In the genomic region with DNA sequence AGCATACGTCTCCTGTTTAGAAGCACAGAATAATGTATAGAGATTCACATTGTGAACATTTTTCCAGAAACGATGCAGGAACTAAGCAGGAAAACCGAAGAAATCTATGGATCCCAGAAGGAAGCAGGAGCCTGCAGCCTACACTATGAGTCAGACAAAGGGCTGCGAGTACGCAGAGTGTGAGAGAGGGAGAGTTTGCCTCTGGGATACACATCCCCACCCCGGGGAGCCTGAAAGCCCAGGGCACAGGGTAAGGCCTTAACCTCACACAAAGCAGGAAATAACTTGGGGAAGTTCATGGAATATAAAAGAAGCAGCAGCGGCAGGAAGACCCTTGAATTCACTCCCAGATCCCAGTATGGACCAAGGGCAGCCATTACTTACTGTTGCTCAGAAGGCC, we compare ENCODE assay signal across 21 cellular contexts.
"Had no signal": no experiment of that assay in that cellular context is flagged by ENCODE, and none has a peak within 500 bp of the region (broad histone marks: within the 10 kb centered on the region; RNA-seq: fewer than 3 reads in every experiment).

No MANE protein-coding gene starts in this region.

- H3K27ac Mint-ChIP-seq: activated CD4-positive, alpha-beta memory T cell treated with anti-CD3 and anti-CD28 coated beads for 36 hours; activated CD4-positive, alpha-beta T cell treated with anti-CD3 and anti-CD28 coated beads, Interleukin-2, amount 10 ng/mL, durations not matched to agents 7 days and 5 days; activated naive CD4-positive, alpha-beta T cell treated with anti-CD3 and anti-CD28 coated beads, Interleukin-2, amount 50 U/mL, for 72 hours; T-helper 17 cell had no signal

- H3K36me3 Mint-ChIP-seq: activated CD4-positive, alpha-beta memory T cell treated with anti-CD3 and anti-CD28 coated beads for 36 hours; activated naive CD4-positive, alpha-beta T cell treated with anti-CD3 and anti-CD28 coated beads, Interleukin-2, amount 50 U/mL, for 72 hours had no signal

- H3K36me3 ChIP-seq: brain microvascular endothelial cell, cardiac muscle cell had no signal

- H3K27me3 Mint-ChIP-seq: activated CD4-positive, alpha-beta memory T cell treated with anti-CD3 and anti-CD28 coated beads for 36 hours; activated CD4-positive, alpha-beta T cell treated with anti-CD3 and anti-CD28 coated beads, Interleukin-2, amount 10 ng/mL, durations not matched to agents 7 days and 5 days; T-helper 17 cell had no signal

- DNase-seq: activated CD4-positive, alpha-beta memory T cell treated with anti-CD3 and anti-CD28 coated beads for 36 hours; activated CD4-positive, alpha-beta T cell treated with anti-CD3 and anti-CD28 coated beads, Interleukin-2, amount 10 ng/mL, durations not matched to agents 7 days and 5 days; activated CD4-positive, CD25-positive, alpha-beta regulatory T cell; activated CD8-positive, alpha-beta memory T cell treated with anti-CD3 and anti-CD28 coated beads for 24 hours; activated effector memory CD4-positive, alpha-beta T cell treated with anti-CD3 and anti-CD28 coated beads, Interleukin-2, amount 50 U/mL, for 16 hours; activated naive CD4-positive, alpha-beta T cell treated with Interleukin-2 at 50 U/mL for 16 hours; activated T-cell treated with anti-CD3 and anti-CD28 coated beads, Interleukin-2, amount 50 U/mL, for 4 hours; brain microvascular endothelial cell; Karpas-422; NCI-H1105 treated with DMSO at 0.1 percent for 48 hours; NCI-H1436 treated with DMSO at 0.1 percent for 48 hours; NCI-H1930; NCI-H2171 treated with DMSO at 0.1 percent for 48 hours; NCI-H345; NCI-H510A; SIG-M5; T-helper 17 cell; T-helper 9 cell had no signal

- H3K27ac ChIP-seq: brain microvascular endothelial cell, cardiac muscle cell had no signal

- H3K4me3 ChIP-seq: cardiac muscle cell, K562 had no signal

- H3K4me1 Mint-ChIP-seq: activated CD4-positive, alpha-beta T cell treated with anti-CD3 and anti-CD28 coated beads, Interleukin-2, amount 10 ng/mL, durations not matched to agents 7 days and 5 days; T-helper 17 cell had no signal

- H3K27me3 ChIP-seq: brain microvascular endothelial cell, cardiac muscle cell had no signal

- H3K4me3 Mint-ChIP-seq: activated CD4-positive, alpha-beta memory T cell treated with anti-CD3 and anti-CD28 coated beads for 36 hours; activated CD4-positive, alpha-beta T cell treated with anti-CD3 and anti-CD28 coated beads, Interleukin-2, amount 10 ng/mL, durations not matched to agents 7 days and 5 days; activated T-cell treated with anti-CD3 and anti-CD28 coated beads, Interleukin-2, amount 50 U/mL, for 4 hours; T-helper 17 cell had no signal

- ATAC-seq: activated naive CD4-positive, alpha-beta T cell treated with anti-CD3 and anti-CD28 coated beads, Interleukin-2, amount 50 U/mL, for 72 hours; activated T-cell treated with anti-CD3 and anti-CD28 coated beads, Interleukin-2, amount 50 U/mL, for 4 hours; K562; T-helper 17 cell had no signal
